8 cellular contexts compared by ENCODE assay signal in genomic region chr17:38703742-38704644, GRCh38. TPM values are rescaled to one million over a fixed set of nuclear protein-coding genes. Genes with fewer than 3 reads are reported as not detected.
A peak's percentile ranks its signal among the peaks of the same experiment; 100 is the strongest.
DNase-seq lines count a peak whose midpoint lies in the region; ATAC-seq and TF ChIP-seq lines count a peak whose summit lies in the region.

No MANE protein-coding gene starts in this region.

- no peak for TF ChIP-seq POLR2A in breast epithelium (IDR thresholded peaks at IDR 0.05)

- no peaks in the 10 kb centered on the region for H3K36me3 ChIP-seq in breast epithelium

- intact Hi-C loops in breast epithelium (cut with DNase I; ENCODE audit: low total_unique reads): loop anchor here (1.0 kb wide), 1 partner anchor 44 kb away; the partner anchor contains the start of gene PCGF2

- H3K4me3 ChIP-seq in breast epithelium: peak overlapping the region; percentile 81 to 98 (median 92)

- TF ChIP-seq CTCF in VCaP (conservative IDR thresholded peaks at IDR 0.05) (no peak), breast epithelium (IDR thresholded peaks at IDR 0.05) (no peak)

- ATAC-seq in HG03175 (IDR thresholded peaks at IDR 0.05; ENCODE audit: unreplicated experiment): no peak

- peaks cover 3 to 4% of the 10 kb centered on the region in 2 donors for H3K4me1 ChIP-seq in breast epithelium

- H3K27ac ChIP-seq in VCaP: peak overlapping the region; percentile 94
- peak overlapping the region; percentile 96 to 98 for H3K27ac ChIP-seq in breast epithelium

- H3K9me3 ChIP-seq in breast epithelium: no peaks in the 10 kb centered on the region

- peak; percentile 80 for DNase-seq in SIG-M5 treated with dmso at 0.1 percent for 504 hours (lab: John Stamatoyannopoulos, UW; ENCODE audit: unreplicated experiment)
- DNase-seq in SIG-M5 (lab: John Stamatoyannopoulos, UW): no peak
- peak; percentile 62 for DNase-seq in NCI-H187 treated with DMSO at 0.1 percent for 48 hours (lab: John Stamatoyannopoulos, UW)
- DNase-seq in breast epithelium (ENCODE audit: low spot score in 2 of 2): peak; percentile 90 to 91
- peak; percentile 97 for DNase-seq in islet precursor cell
- peak; percentile 97 for DNase-seq in stimulated activated CD4-positive, alpha-beta T cell treated with anti-CD3 and anti-CD28 coated beads, Interleukin-15, amount 100 ng/mL, for 24 hours

- H3K27me3 ChIP-seq in breast epithelium: no peaks in the 10 kb centered on the region

RNA-seq across cellular contexts. Expression of gene MLLT6, which starts 1.1 kb away (rescaled TPM):
- total RNA-seq in breast epithelium: 100 to 1,000 TPM in 1 of 3 donors, 10 to 100 TPM in 2; 41.9 to 101 (median 90.5) TPM

RNA-seq across cellular contexts. Expression of gene CISD3, which starts 26.1 kb away (rescaled TPM):
- 10 to 100 TPM in 2 of 3 donors, 1 to 10 TPM in 1; 8.9 to 15.0 (median 12.5) TPM for total RNA-seq in breast epithelium

RNA-seq across cellular contexts. Expression of gene EPOP, which starts 29.2 kb away (rescaled TPM):
- 1 to 10 TPM; 2.0 to 2.1 (median 2.0) TPM for total RNA-seq in breast epithelium

RNA-seq across cellular contexts. Expression of gene PCGF2, which starts 44.1 kb away (rescaled TPM):
- total RNA-seq in breast epithelium: 1 to 10 TPM; 6.4 to 9.5 (median 9.3) TPM

RNA-seq across cellular contexts. Expression of gene PSMB3, which starts 48.5 kb away (rescaled TPM):
- total RNA-seq in breast epithelium: 100 to 1,000 TPM; 132 to 214 (median 167) TPM
